ENCODE assay signal across 8 cellular contexts in genomic region chr3:48847053-48847585, GRCh38. TPM values are rescaled to one million over a fixed set of nuclear protein-coding genes. Genes with fewer than 3 reads are reported as not detected.
A peak's percentile ranks its signal among the peaks of the same experiment; 100 is the strongest.
DNase-seq lines count a peak whose midpoint lies in the region; ATAC-seq and TF ChIP-seq lines count a peak whose summit lies in the region.

No MANE protein-coding gene starts in this region.

- H3K27ac ChIP-seq in 22Rv1 (peak overlapping the region; percentile 94), left lung (peak overlapping the region; percentile 94 to 98)

- peaks cover 17 to 28% of the 10 kb centered on the region in 2 donors for H3K4me1 ChIP-seq in left lung

- intact Hi-C loops in left lung (cut with DNase I): no loop called here

- H3K36me3 ChIP-seq in left lung: no peaks in the 10 kb centered on the region

- no peaks in the 10 kb centered on the region for H3K9me3 ChIP-seq in left lung

- TF ChIP-seq CTCF in 22Rv1 (IDR thresholded peaks at IDR 0.05) (no peak), left lung (IDR thresholded peaks at IDR 0.05) (no peak)

- H3K27me3 ChIP-seq in left lung: no peaks in the 10 kb centered on the region

- ATAC-seq in GM18517 (IDR thresholded peaks at IDR 0.05; ENCODE audit: unreplicated experiment) (peak; percentile 40), HG03108 (IDR thresholded peaks at IDR 0.05; ENCODE audit: unreplicated experiment) (peak; percentile 26), left lung (peak; percentile 83)

- DNase-seq in NCI-H446 treated with DMSO at 0.1 percent for 48 hours (lab: John Stamatoyannopoulos, UW) (peak; percentile 34), dermis microvascular lymphatic vessel endothelial cell (ENCODE audit: low read depth in 2 of 2) (peak; percentile 23 to 81), left lung (peak; percentile 86 to 93)
- DNase-seq in activated CD4-positive, alpha-beta T cell treated with anti-CD3 and anti-CD28 coated beads, Interleukin-2, amount 50 U/mL, for 48 hours: peak; percentile 57 to 68
- peak; percentile 52 to 64 for DNase-seq in stimulated activated CD4-positive, alpha-beta T cell treated with anti-CD3 and anti-CD28 coated beads, Interleukin-2, amount 100 ng/mL, for 24 hours

- peak overlapping the region; percentile 82 to 92 for H3K4me3 ChIP-seq in left lung

RNA-seq across cellular contexts. Expression of gene PRKAR2A, which starts 0.6 kb away (rescaled TPM):
- 28.1 and 31.2 TPM in 2 replicates for total RNA-seq in dermis microvascular lymphatic vessel endothelial cell
- total RNA-seq in left lung: 10 to 100 TPM; 50.2 to 58.1 TPM

RNA-seq across cellular contexts. Expression of gene SLC25A20, which starts 51.6 kb away (rescaled TPM):
- 17.5 and 23.4 TPM in 2 replicates for total RNA-seq in dermis microvascular lymphatic vessel endothelial cell
- 10 to 100 TPM; 15.5 to 24.7 TPM for total RNA-seq in left lung

Comparison
In these comparisons a context has a peak if more than half of its experiments do, and no peak if none do; other contexts are left out.
1. Peak in every context shown above with its lines: DNase-seq, ATAC-seq, H3K4me3 ChIP-seq and H3K27ac ChIP-seq.
2. ATAC-seq: peak in every context shown above with its lines; median percentile 83 in left lung; 40 in GM18517; 26 in HG03108.
3. DNase-seq: peak in every context shown above with its lines; median percentile 90 in left lung; 62 in activated CD4-positive, alpha-beta T cell treated with anti-CD3 and anti-CD28 coated beads, Interleukin-2, amount 50 U/mL, for 48 hours; 58 in stimulated activated CD4-positive, alpha-beta T cell treated with anti-CD3 and anti-CD28 coated beads, Interleukin-2, amount 100 ng/mL, for 24 hours; 52 in dermis microvascular lymphatic vessel endothelial cell; 34 in NCI-H446 treated with DMSO at 0.1 percent for 48 hours.